In genomic region chr2:177578454-177578853, GRCh38 we compare ENCODE assay signal across 8 cellular contexts.
"Had no signal": no experiment of that assay in that cellular context is flagged by ENCODE, and none has a peak within 500 bp of the region (broad histone marks: within the 10 kb centered on the region; RNA-seq: fewer than 3 reads in every experiment).

No MANE protein-coding gene starts in this region.

- H3K4me2 ChIP-seq: GM23338 had no signal

- ATAC-seq: GM23338, HCT116 had no signal

- DNase-seq: H9, HFFc6, KG1 had no signal

- H2AFZ ChIP-seq: GM23338 had no signal

- FAIRE-seq: H1, H54 had no signal

- H3K4me3 ChIP-seq: GM23338 had no signal

- H3K27ac ChIP-seq: HL-60 had no signal
